Comparison of ENCODE assay signal across 1 cellular context in genomic region chrX:123698979-123699378, GRCh38.
TF ChIP-seq lines count a peak whose summit lies in the region.

No MANE protein-coding gene starts in this region.

TF ChIP-seq in HEK293, 187 proteins besides CTCF, POLR2A, EP300 and RAD21 (continued from another document):
- TF ChIP-seq ZSCAN5A (tag by site-specific recombination; IDR thresholded peaks at IDR 0.05) (no peak), ZNF10 (tag by site-specific recombination; IDR thresholded peaks at IDR 0.05) (no peak), KLF17 (tag by site-specific recombination; IDR thresholded peaks at IDR 0.05) (no peak), ZBTB21 (tag by site-specific recombination; IDR thresholded peaks at IDR 0.05) (no peak), ZNF664 (tag by site-specific recombination; IDR thresholded peaks at IDR 0.05) (peak; percentile 54; the same call in 1 of the 2 replicates)
- TF ChIP-seq, protein P1, sequence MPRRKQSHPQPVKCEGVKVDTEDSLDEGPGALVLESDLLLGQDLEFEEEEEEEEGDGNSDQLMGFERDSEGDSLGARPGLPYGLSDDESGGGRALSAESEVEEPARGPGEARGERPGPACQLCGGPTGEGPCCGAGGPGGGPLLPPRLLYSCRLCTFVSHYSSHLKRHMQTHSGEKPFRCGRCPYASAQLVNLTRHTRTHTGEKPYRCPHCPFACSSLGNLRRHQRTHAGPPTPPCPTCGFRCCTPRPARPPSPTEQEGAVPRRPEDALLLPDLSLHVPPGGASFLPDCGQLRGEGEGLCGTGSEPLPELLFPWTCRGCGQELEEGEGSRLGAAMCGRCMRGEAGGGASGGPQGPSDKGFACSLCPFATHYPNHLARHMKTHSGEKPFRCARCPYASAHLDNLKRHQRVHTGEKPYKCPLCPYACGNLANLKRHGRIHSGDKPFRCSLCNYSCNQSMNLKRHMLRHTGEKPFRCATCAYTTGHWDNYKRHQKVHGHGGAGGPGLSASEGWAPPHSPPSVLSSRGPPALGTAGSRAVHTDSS (tag by site-specific recombination; IDR thresholded peaks at IDR 0.05) = no peak
- TF ChIP-seq, protein P2, sequence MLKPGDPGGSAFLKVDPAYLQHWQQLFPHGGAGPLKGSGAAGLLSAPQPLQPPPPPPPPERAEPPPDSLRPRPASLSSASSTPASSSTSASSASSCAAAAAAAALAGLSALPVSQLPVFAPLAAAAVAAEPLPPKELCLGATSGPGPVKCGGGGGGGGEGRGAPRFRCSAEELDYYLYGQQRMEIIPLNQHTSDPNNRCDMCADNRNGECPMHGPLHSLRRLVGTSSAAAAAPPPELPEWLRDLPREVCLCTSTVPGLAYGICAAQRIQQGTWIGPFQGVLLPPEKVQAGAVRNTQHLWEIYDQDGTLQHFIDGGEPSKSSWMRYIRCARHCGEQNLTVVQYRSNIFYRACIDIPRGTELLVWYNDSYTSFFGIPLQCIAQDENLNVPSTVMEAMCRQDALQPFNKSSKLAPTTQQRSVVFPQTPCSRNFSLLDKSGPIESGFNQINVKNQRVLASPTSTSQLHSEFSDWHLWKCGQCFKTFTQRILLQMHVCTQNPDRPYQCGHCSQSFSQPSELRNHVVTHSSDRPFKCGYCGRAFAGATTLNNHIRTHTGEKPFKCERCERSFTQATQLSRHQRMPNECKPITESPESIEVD (tag by site-specific recombination; IDR thresholded peaks at IDR 0.05) = peak; percentile 70
- TF ChIP-seq, protein P3, sequence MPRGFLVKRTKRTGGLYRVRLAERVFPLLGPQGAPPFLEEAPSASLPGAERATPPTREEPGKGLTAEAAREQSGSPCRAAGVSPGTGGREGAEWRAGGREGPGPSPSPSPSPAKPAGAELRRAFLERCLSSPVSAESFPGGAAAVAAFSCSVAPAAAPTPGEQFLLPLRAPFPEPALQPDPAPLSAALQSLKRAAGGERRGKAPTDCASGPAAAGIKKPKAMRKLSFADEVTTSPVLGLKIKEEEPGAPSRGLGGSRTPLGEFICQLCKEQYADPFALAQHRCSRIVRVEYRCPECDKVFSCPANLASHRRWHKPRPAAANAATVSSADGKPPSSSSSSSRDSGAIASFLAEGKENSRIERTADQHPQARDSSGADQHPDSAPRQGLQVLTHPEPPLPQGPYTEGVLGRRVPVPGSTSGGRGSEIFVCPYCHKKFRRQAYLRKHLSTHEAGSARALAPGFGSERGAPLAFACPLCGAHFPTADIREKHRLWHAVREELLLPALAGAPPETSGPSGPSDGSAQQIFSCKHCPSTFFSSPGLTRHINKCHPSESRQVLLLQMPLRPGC (tag by site-specific recombination; IDR thresholded peaks at IDR 0.05) = no peak
